Comparison of ENCODE assay signal across 10 cellular contexts in the genomic region with DNA sequence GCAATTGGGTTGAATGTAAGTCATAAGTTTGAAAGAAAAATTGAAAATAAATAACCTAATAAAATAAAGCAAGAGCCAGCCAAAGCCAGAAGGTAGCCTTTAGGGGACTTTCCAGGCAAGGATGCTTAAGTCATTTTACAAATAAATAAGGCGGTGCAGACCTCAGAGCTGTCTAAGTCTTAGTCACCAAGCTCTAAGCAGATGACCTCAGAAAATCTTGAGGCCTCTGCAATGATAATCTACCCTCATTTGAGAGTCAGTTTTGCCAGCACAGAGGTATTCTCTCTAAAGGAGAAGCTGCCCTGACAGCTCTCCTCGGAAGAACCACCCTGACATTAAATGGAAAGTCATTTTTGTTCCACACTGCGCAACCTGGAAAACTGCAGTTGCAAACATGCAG.
DNase-seq lines count a peak whose midpoint lies in the region; ATAC-seq and TF ChIP-seq lines count a peak whose summit lies in the region.
"Had no signal": no experiment of that assay in that cellular context is flagged by ENCODE, and none has a peak within 500 bp of the region (broad histone marks: within the 10 kb centered on the region; RNA-seq: fewer than 3 reads in every experiment).

No MANE protein-coding gene starts in this region.

- H3K36me3 ChIP-seq in Peyer's patch, result no peaks in the 10 kb centered on the region

- H3K27me3 ChIP-seq in Peyer's patch, result no peaks in the 10 kb centered on the region

- peak overlapping the region; percentile 93 for H3K27ac Mint-ChIP-seq in activated T-cell treated with anti-CD3 and anti-CD28 coated beads, Interleukin-2, amount 50 U/mL, for 72 hours
- peak overlapping the region; percentile 65 for H3K27ac Mint-ChIP-seq in T-helper 2 cell treated with Interferon-gamma antibody and Interleukin-4, amounts not matched to agents 5 μg/mL and 100 μg/mL, for 36 hours
- peak overlapping the region; percentile 94 for H3K27ac Mint-ChIP-seq in stimulated activated memory B cell treated with anti-CD40 and anti-IgM and Interleukin-4, amounts not matched to agents 10 μg/mL and 1 μg/mL and 100 μg/mL, for 72 hours

- peak; percentile 84 to 89 for ATAC-seq in activated T-cell treated with anti-CD3 and anti-CD28 coated beads, Interleukin-2, amount 50 U/mL, for 72 hours (replicated peaks in 1 of 2)
- peak; percentile 60 for ATAC-seq in HG02798 (IDR thresholded peaks at IDR 0.05; ENCODE audit: poor library complexity, unreplicated experiment)
- ATAC-seq in stimulated activated memory B cell treated with anti-CD40 and anti-IgM and Interleukin-4, amounts not matched to agents 10 μg/mL and 1 μg/mL and 100 μg/mL, for 72 hours, result peak; percentile 62

- H3K9me3 ChIP-seq in Peyer's patch, result no peaks in the 10 kb centered on the region

- no peak for TF ChIP-seq CTCF in Peyer's patch (IDR thresholded peaks at IDR 0.05)

- H3K36me3 Mint-ChIP-seq in activated T-cell treated with anti-CD3 and anti-CD28 coated beads, Interleukin-2, amount 50 U/mL, for 72 hours (ENCODE audit: insufficient read depth in 2 of 2), result peaks cover 34 to 63% of the 10 kb centered on the region in 2 donors
- H3K36me3 Mint-ChIP-seq in T-helper 2 cell treated with Interferon-gamma antibody and Interleukin-4, amounts not matched to agents 5 μg/mL and 100 μg/mL, for 36 hours (ENCODE audit: low read depth), result peaks cover 78% of the 10 kb centered on the region
- H3K36me3 Mint-ChIP-seq in stimulated activated memory B cell treated with anti-CD40 and anti-IgM and Interleukin-4, amounts not matched to agents 10 μg/mL and 1 μg/mL and 100 μg/mL, for 72 hours, result peaks cover 92% of the 10 kb centered on the region

- H3K4me3 Mint-ChIP-seq in activated T-cell treated with anti-CD3 and anti-CD28 coated beads, Interleukin-2, amount 50 U/mL, for 72 hours, result peak overlapping the region; percentile 65 to 67
- no peak overlapping the region for H3K4me3 Mint-ChIP-seq in T-helper 2 cell treated with Interferon-gamma antibody and Interleukin-4, amounts not matched to agents 5 μg/mL and 100 μg/mL, for 36 hours
- H3K4me3 Mint-ChIP-seq in stimulated activated memory B cell treated with anti-CD40 and anti-IgM and Interleukin-4, amounts not matched to agents 10 μg/mL and 1 μg/mL and 100 μg/mL, for 72 hours, result peak overlapping the region; percentile 29

- peak; percentile 50 to 52 for DNase-seq in activated T-cell treated with anti-CD3 and anti-CD28 coated beads, Interleukin-2, amount 50 U/mL, for 72 hours
- no peak for DNase-seq in activated T-cell treated with anti-CD3 and anti-CD28 coated beads for 4 hours
- peak; percentile 40 for DNase-seq in T-helper 2 cell treated with Interferon-gamma antibody and Interleukin-4, amounts not matched to agents 5 μg/mL and 100 μg/mL, for 36 hours (ENCODE audit: low spot score)
- DNase-seq in iPS-NIHi7 (ENCODE audit: extremely low spot score), result no peak
- no peak for DNase-seq in head of caudate nucleus
- DNase-seq in Peyer's patch, result no peak
- DNase-seq: NCI-H446 had no signal

- H3K9me3 Mint-ChIP-seq in activated T-cell treated with anti-CD3 and anti-CD28 coated beads, Interleukin-2, amount 50 U/mL, for 72 hours, result peaks cover 0 to 5% of the 10 kb centered on the region in 2 donors
- H3K9me3 Mint-ChIP-seq in T-helper 2 cell treated with Interferon-gamma antibody and Interleukin-4, amounts not matched to agents 5 μg/mL and 100 μg/mL, for 36 hours, result peaks cover 26% of the 10 kb centered on the region
- peaks cover 3% of the 10 kb centered on the region for H3K9me3 Mint-ChIP-seq in stimulated activated memory B cell treated with anti-CD40 and anti-IgM and Interleukin-4, amounts not matched to agents 10 μg/mL and 1 μg/mL and 100 μg/mL, for 72 hours

- peaks cover 0 to 16% (median 0%) of the 10 kb centered on the region in 4 donors for H3K4me1 ChIP-seq in Peyer's patch

- TF ChIP-seq POLR2A in Peyer's patch (IDR thresholded peaks at IDR 0.05), result no peak

- H3K27ac ChIP-seq in Peyer's patch, result peak overlapping the region in 1 of 4 donors; percentile 44
- H3K27ac ChIP-seq: C4-2B had no signal

- intact Hi-C loops in head of caudate nucleus (cut with DNase I), result no loop called here

- peaks cover 96% of the 10 kb centered on the region for H3K4me1 Mint-ChIP-seq in activated T-cell treated with anti-CD3 and anti-CD28 coated beads, Interleukin-2, amount 50 U/mL, for 72 hours (ENCODE audit: low read depth)
- peaks cover 59% of the 10 kb centered on the region for H3K4me1 Mint-ChIP-seq in T-helper 2 cell treated with Interferon-gamma antibody and Interleukin-4, amounts not matched to agents 5 μg/mL and 100 μg/mL, for 36 hours (ENCODE audit: low read depth)
- peaks cover 95% of the 10 kb centered on the region for H3K4me1 Mint-ChIP-seq in stimulated activated memory B cell treated with anti-CD40 and anti-IgM and Interleukin-4, amounts not matched to agents 10 μg/mL and 1 μg/mL and 100 μg/mL, for 72 hours

- H3K4me3 ChIP-seq in Peyer's patch, result no peak overlapping the region

- no peaks in the 10 kb centered on the region for H3K27me3 Mint-ChIP-seq in activated T-cell treated with anti-CD3 and anti-CD28 coated beads, Interleukin-2, amount 50 U/mL, for 72 hours (ENCODE audit: low read depth)
- no peaks in the 10 kb centered on the region for H3K27me3 Mint-ChIP-seq in T-helper 2 cell treated with Interferon-gamma antibody and Interleukin-4, amounts not matched to agents 5 μg/mL and 100 μg/mL, for 36 hours (ENCODE audit: low read depth)
- no peaks in the 10 kb centered on the region for H3K27me3 Mint-ChIP-seq in stimulated activated memory B cell treated with anti-CD40 and anti-IgM and Interleukin-4, amounts not matched to agents 10 μg/mL and 1 μg/mL and 100 μg/mL, for 72 hours

Comparison
In these comparisons a context has a peak if more than half of its experiments do, and no peak if none do; other contexts are left out.
1. DNase-seq: peak in activated T-cell treated with anti-CD3 and anti-CD28 coated beads, Interleukin-2, amount 50 U/mL, for 72 hours (2 of 2) and T-helper 2 cell treated with Interferon-gamma antibody and Interleukin-4, amounts not matched to agents 5 μg/mL and 100 μg/mL, for 36 hours (single experiment); none in activated T-cell treated with anti-CD3 and anti-CD28 coated beads for 4 hours (single experiment), iPS-NIHi7 (single experiment), head of caudate nucleus (0 of 42) and Peyer's patch (0 of 3).
2. Peak in every context shown above with its lines, with median percentiles within 50 percentile points of each other: ATAC-seq and H3K27ac Mint-ChIP-seq.